ENCODE assay signal across 1 cellular context in genomic region chr1:75791022-75791421, GRCh38.
TF ChIP-seq lines count a peak whose summit lies in the region.

No MANE protein-coding gene starts in this region.

TF ChIP-seq in A549, 52 proteins besides CTCF, POLR2A, EP300 and RAD21 (continued from another document):
- TF ChIP-seq GATA3 (IDR thresholded peaks at IDR 0.05; ENCODE audit: borderline replicate concordance) = no peak
